ENCODE assay signal across 29 cellular contexts in the genomic region with DNA sequence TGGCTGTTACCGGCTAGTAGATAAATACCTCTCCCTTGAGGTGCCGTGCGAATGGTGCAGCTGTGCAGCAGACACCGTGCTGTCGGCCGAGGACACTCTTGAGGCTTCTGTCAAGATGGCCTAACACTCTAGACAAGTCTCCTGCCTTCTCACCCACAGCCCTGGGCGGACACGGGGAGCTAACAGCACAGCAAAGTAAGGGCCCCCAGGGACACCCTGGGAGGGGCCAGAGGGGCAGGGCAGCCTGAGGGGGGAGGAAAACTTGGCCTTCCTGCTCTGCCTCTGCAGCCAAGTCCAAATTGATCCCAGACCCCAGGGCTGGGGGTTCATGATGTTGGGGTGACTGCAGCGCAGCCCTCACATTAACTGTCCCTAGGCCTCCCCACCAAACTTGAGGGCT.
DNase-seq lines count a peak whose midpoint lies in the region; ATAC-seq and TF ChIP-seq lines count a peak whose summit lies in the region.
"Had no signal": no experiment of that assay in that cellular context is flagged by ENCODE, and none has a peak within 500 bp of the region (broad histone marks: within the 10 kb centered on the region; RNA-seq: fewer than 3 reads in every experiment).

No MANE protein-coding gene starts in this region.

- H2BK5ac ChIP-seq in IMR-90 (ENCODE audit: low read depth, low read length, poor library complexity, severe bottlenecking), result no peak overlapping the region

- WGBS in IMR-90 (ENCODE audit: extremely low coverage in 2 of 2, insufficient read length in 1 of 2), 2 experiments, result 80% methylated on average over 1 of the region's 9 CpGs; no CpG with 5 or more reads in 1 of the 2 experiments

- no peak overlapping the region for H2BK120ac ChIP-seq in IMR-90 (ENCODE audit: low read depth, low read length)

- TF ChIP-seq CTCF in IMR-90 (conservative IDR thresholded peaks at IDR 0.05; ENCODE audit: low read depth, low read length) (no peak), neural crest cell (conservative IDR thresholded peaks at IDR 0.05) (no peak)

- H3K18ac ChIP-seq in IMR-90 (ENCODE audit: low read depth, low read length), result no peak overlapping the region

- no peak for TF ChIP-seq RAD21 in IMR-90 (IDR thresholded peaks at IDR 0.05; ENCODE audit: low read length)

- peak overlapping the region; percentile 62; the same call in 1 of the 3 replicates for H2BK15ac ChIP-seq in IMR-90 (ENCODE audit: low read depth, low read length)

- peaks cover 12% of the 10 kb centered on the region for H3K36me3 ChIP-seq in IMR-90 (ENCODE audit: control insufficient read depth, insufficient read depth, low read length)

- dilution Hi-C loops in IMR-90 (cut with HindIII; ENCODE audit: low sequenced_read_pairs, unreplicated experiment), result no loop called here

- no peak overlapping the region for H3K9ac ChIP-seq in IMR-90 (ENCODE audit: low read depth, low read length)
- H3K9ac ChIP-seq: BLaER1 treated with 17β-estradiol and CSF1 and Interleukin-3, amounts not matched to agents 10 nM and 100 nM had no signal

- H3K36me3 Mint-ChIP-seq in activated CD4-positive, alpha-beta T cell treated with anti-CD3 and anti-CD28 coated beads for 36 hours (ENCODE audit: low read depth), result peaks cover 56% of the 10 kb centered on the region
- H3K36me3 Mint-ChIP-seq in activated naive CD8-positive, alpha-beta T cell treated with anti-CD3 and anti-CD28 coated beads, Interleukin-2, amount 10 ng/mL, durations not matched to agents 7 days and 5 days, result peaks cover 34% of the 10 kb centered on the region
- peaks cover 5% of the 10 kb centered on the region for H3K36me3 Mint-ChIP-seq in neural crest cell (ENCODE audit: low read depth)

- H3K23ac ChIP-seq in IMR-90 (ENCODE audit: low read depth, low read length), result no peak overlapping the region

- no peak overlapping the region for H3K56ac ChIP-seq in IMR-90 (ENCODE audit: extremely low read depth, insufficient read depth, low read length)

- H4K8ac ChIP-seq in IMR-90 (ENCODE audit: low read depth in 2 of 2, low read length in 2 of 2), result no peak overlapping the region; a peak in 1 of 4 replicates

- H3K27ac Mint-ChIP-seq in activated CD4-positive, alpha-beta T cell treated with anti-CD3 and anti-CD28 coated beads for 36 hours, result peak overlapping the region; percentile 40
- H3K27ac Mint-ChIP-seq in activated naive CD8-positive, alpha-beta T cell treated with anti-CD3 and anti-CD28 coated beads, Interleukin-2, amount 10 ng/mL, durations not matched to agents 7 days and 5 days, result peak overlapping the region; percentile 13
- H3K27ac Mint-ChIP-seq in neural crest cell (ENCODE audit: unreplicated experiment), result peak overlapping the region; percentile 39

- no peaks in the 10 kb centered on the region for H3K9me3 ChIP-seq in IMR-90 (ENCODE audit: control insufficient read depth, insufficient read depth, low read length)
- H3K9me3 ChIP-seq: BLaER1 treated with 17β-estradiol and CSF1 and Interleukin-3, amounts not matched to agents 10 nM and 100 nM; esophagus muscularis mucosa; heart right ventricle had no signal

- POLR2A ChIA-PET in activated CD4-positive, alpha-beta T cell treated with anti-CD3 and anti-CD28 coated beads for 36 hours (lab: Charles Lee), result no interaction called here
- POLR2A ChIA-PET in IMR-90 (lab: Charles Lee; ENCODE audit: unreplicated experiment), result no interaction called here
- POLR2A ChIA-PET in activated naive CD8-positive, alpha-beta T cell treated with anti-CD3 and anti-CD28 coated beads, Interleukin-2, amount 10 ng/mL, durations not matched to agents 7 days and 5 days (lab: Charles Lee), result no interaction called here

- H3K4ac ChIP-seq in IMR-90 (ENCODE audit: low read depth, low read length), result peak overlapping the region; percentile 36

- no peak overlapping the region for H3K4me2 ChIP-seq in IMR-90 (ENCODE audit: low read depth, low read length)
- H3K4me2 ChIP-seq: BLaER1 treated with 17β-estradiol and CSF1 and Interleukin-3, amounts not matched to agents 10 nM and 100 nM; GM23338 had no signal

- no peak for TF ChIP-seq POLR2A in IMR-90 (IDR thresholded peaks at IDR 0.05; ENCODE audit: low read depth, low read length)

- BruUV-seq in IMR-90 (replicated peaks; lab: Mats Ljungman, UMichigan), result no TSS peak

- intact Hi-C loops in activated CD4-positive, alpha-beta T cell treated with anti-CD3 and anti-CD28 coated beads for 36 hours (cut with DNase I, micrococcal nuclease), result loop anchor here in 1 of 2 experiments (5.0 kb wide), 1 partner anchor 148 kb away; no protein-coding TSS in a partner anchor
- intact Hi-C loops in IMR-90 (cut with micrococcal nuclease), result no loop called here

- H3K27me3 ChIP-seq in IMR-90 (ENCODE audit: control insufficient read depth, insufficient read depth, low read length), result no peaks in the 10 kb centered on the region
- H3K27me3 ChIP-seq: BLaER1 treated with 17β-estradiol and CSF1 and Interleukin-3, amounts not matched to agents 10 nM and 100 nM; esophagus muscularis mucosa; foreskin keratinocyte; heart right ventricle had no signal

- peaks cover 24% of the 10 kb centered on the region for H3K9me1 ChIP-seq in IMR-90 (ENCODE audit: insufficient read depth, low read length)

- no peaks in the 10 kb centered on the region for H3K9me3 Mint-ChIP-seq in activated CD4-positive, alpha-beta T cell treated with anti-CD3 and anti-CD28 coated beads for 36 hours (ENCODE audit: low read depth)
- no peaks in the 10 kb centered on the region for H3K9me3 Mint-ChIP-seq in activated naive CD8-positive, alpha-beta T cell treated with anti-CD3 and anti-CD28 coated beads, Interleukin-2, amount 10 ng/mL, durations not matched to agents 7 days and 5 days
- no peaks in the 10 kb centered on the region for H3K9me3 Mint-ChIP-seq in neural crest cell
- H3K9me3 Mint-ChIP-seq: brain, GM23338, IgD-negative memory B cell, naive B cell had no signal

- no peak overlapping the region for H3K14ac ChIP-seq in IMR-90 (replicated peaks; ENCODE audit: low read depth, low read length)

- H3K4me1 ChIP-seq in IMR-90 (ENCODE audit: control insufficient read depth, insufficient read depth, low read length), result peaks cover 28% of the 10 kb centered on the region

- peaks cover 69% of the 10 kb centered on the region for H3K4me1 Mint-ChIP-seq in activated CD4-positive, alpha-beta T cell treated with anti-CD3 and anti-CD28 coated beads for 36 hours
- peaks cover 52% of the 10 kb centered on the region for H3K4me1 Mint-ChIP-seq in activated naive CD8-positive, alpha-beta T cell treated with anti-CD3 and anti-CD28 coated beads, Interleukin-2, amount 10 ng/mL, durations not matched to agents 7 days and 5 days
- peaks cover 34% of the 10 kb centered on the region for H3K4me1 Mint-ChIP-seq in neural crest cell

- DNase-seq in activated CD4-positive, alpha-beta T cell treated with anti-CD3 and anti-CD28 coated beads for 36 hours, result no peak
- DNase-seq in activated CD4-positive, alpha-beta T cell treated with anti-CD3 and anti-CD28 coated beads for 1 hour, result no peak
- DNase-seq in IMR-90 (no peak), neural crest cell (ENCODE audit: low read depth, low spot score) (no peak), SHP77 treated with DMSO at 0.1 percent for 48 hours (lab: John Stamatoyannopoulos, UW) (no peak)
- no peak for DNase-seq in activated naive CD8-positive, alpha-beta T cell treated with anti-CD3 and anti-CD28 coated beads, Interleukin-2, amount 10 ng/mL, durations not matched to agents 7 days and 5 days
- DNase-seq: activated gamma-delta T cell; amniotic stem cell; cerebellar nuclear complex; COR-L47; dermis blood vessel endothelial cell; foreskin keratinocyte; heart right ventricle; midbrain; naive B cell; NCI-H1048; NCI-H1694 treated with DMSO at 0.1 percent for 48 hours; NCI-H446 treated with DMSO at 0.1 percent for 48 hours; occipital lobe; stimulated activated CD4-positive, alpha-beta T cell treated with anti-CD3 and anti-CD28 coated beads, Interleukin-4, amount 100 ng/mL, for 1 hour; substantia nigra had no signal

- 0 out of 2 replicates have a peak overlapping the region, but pooled peaks have one; percentile 21 for H4K91ac ChIP-seq in IMR-90 (ENCODE audit: insufficient read depth, low read depth, low read length)

- peak overlapping the region; percentile 83; the same call in 1 of the 2 replicates for H2AK5ac ChIP-seq in IMR-90 (ENCODE audit: low read depth, low read length)

- peaks cover 15 to 60% of the 10 kb centered on the region in 2 experiments; a peak in 2 of 4 replicates for H3K79me1 ChIP-seq in IMR-90 (ENCODE audit: low read depth in 1 of 2, low read length in 2 of 2)

- no peak overlapping the region for H2BK20ac ChIP-seq in IMR-90 (ENCODE audit: low read depth, low read length)

- H3K4me3 ChIP-seq in IMR-90 (ENCODE audit: insufficient read depth, low read depth, low read length), result no peak overlapping the region
- H3K4me3 ChIP-seq: BLaER1 treated with 17β-estradiol and CSF1 and Interleukin-3, amounts not matched to agents 10 nM and 100 nM; esophagus muscularis mucosa; GM23338; heart right ventricle had no signal

- no peak overlapping the region for H3K4me3 Mint-ChIP-seq in activated CD4-positive, alpha-beta T cell treated with anti-CD3 and anti-CD28 coated beads for 36 hours
- no peak overlapping the region for H3K4me3 Mint-ChIP-seq in activated naive CD8-positive, alpha-beta T cell treated with anti-CD3 and anti-CD28 coated beads, Interleukin-2, amount 10 ng/mL, durations not matched to agents 7 days and 5 days
- H3K4me3 Mint-ChIP-seq in neural crest cell, result no peak overlapping the region
- H3K4me3 Mint-ChIP-seq: brain, GM23338, IgD-negative memory B cell, naive B cell had no signal

- no peak overlapping the region for H2AFZ ChIP-seq in IMR-90 (replicated peaks; ENCODE audit: low read length, poor library complexity)
- H2AFZ ChIP-seq: GM23338 had no signal

- H3K27me3 Mint-ChIP-seq in activated CD4-positive, alpha-beta T cell treated with anti-CD3 and anti-CD28 coated beads for 36 hours, result no peaks in the 10 kb centered on the region
- no peaks in the 10 kb centered on the region for H3K27me3 Mint-ChIP-seq in activated naive CD8-positive, alpha-beta T cell treated with anti-CD3 and anti-CD28 coated beads, Interleukin-2, amount 10 ng/mL, durations not matched to agents 7 days and 5 days
- no peaks in the 10 kb centered on the region for H3K27me3 Mint-ChIP-seq in neural crest cell (ENCODE audit: low read depth)
- H3K27me3 Mint-ChIP-seq: brain, IgD-negative memory B cell, naive B cell had no signal

- no peak overlapping the region for H3K27ac ChIP-seq in IMR-90 (ENCODE audit: insufficient read depth, low read length)
- H3K27ac ChIP-seq: 22Rv1; BLaER1 treated with 17β-estradiol and CSF1 and Interleukin-3, amounts not matched to agents 10 nM and 100 nM; esophagus muscularis mucosa; foreskin keratinocyte; heart right ventricle had no signal

- CTCF ChIA-PET in activated CD4-positive, alpha-beta T cell treated with anti-CD3 and anti-CD28 coated beads for 36 hours (lab: Charles Lee), result no interaction called here
- CTCF ChIA-PET in IMR-90 (lab: Yijun Ruan, JAX), result no interaction called here

- H4K20me1 ChIP-seq in IMR-90 (ENCODE audit: insufficient read depth, low read length), result no peaks in the 10 kb centered on the region

- no peak overlapping the region for H4K5ac ChIP-seq in IMR-90 (ENCODE audit: low read depth, low read length)

- in situ Hi-C loops in IMR-90 (cut with MboI; ENCODE audit: low sequenced_read_pairs), result no loop called here

- no peak for ATAC-seq in activated CD4-positive, alpha-beta T cell treated with anti-CD3 and anti-CD28 coated beads for 36 hours
- ATAC-seq in IMR-90 (ENCODE audit: low read depth) (no peak), GM21529 (IDR thresholded peaks at IDR 0.05; ENCODE audit: unreplicated experiment) (no peak), GM21528 (IDR thresholded peaks at IDR 0.05; ENCODE audit: low FRiP score, unreplicated experiment) (no peak)
- no peak for ATAC-seq in activated naive CD8-positive, alpha-beta T cell treated with anti-CD3 and anti-CD28 coated beads, Interleukin-2, amount 10 ng/mL, durations not matched to agents 7 days and 5 days (ENCODE audit: low read depth)
- ATAC-seq: foreskin keratinocyte, heart right ventricle had no signal

- H2AK9ac ChIP-seq in IMR-90 (replicated peaks; ENCODE audit: low read depth, low read length, poor library complexity), result peak overlapping the region; percentile 15
